ENCODE assay signal across 9 cellular contexts in the genomic region with DNA sequence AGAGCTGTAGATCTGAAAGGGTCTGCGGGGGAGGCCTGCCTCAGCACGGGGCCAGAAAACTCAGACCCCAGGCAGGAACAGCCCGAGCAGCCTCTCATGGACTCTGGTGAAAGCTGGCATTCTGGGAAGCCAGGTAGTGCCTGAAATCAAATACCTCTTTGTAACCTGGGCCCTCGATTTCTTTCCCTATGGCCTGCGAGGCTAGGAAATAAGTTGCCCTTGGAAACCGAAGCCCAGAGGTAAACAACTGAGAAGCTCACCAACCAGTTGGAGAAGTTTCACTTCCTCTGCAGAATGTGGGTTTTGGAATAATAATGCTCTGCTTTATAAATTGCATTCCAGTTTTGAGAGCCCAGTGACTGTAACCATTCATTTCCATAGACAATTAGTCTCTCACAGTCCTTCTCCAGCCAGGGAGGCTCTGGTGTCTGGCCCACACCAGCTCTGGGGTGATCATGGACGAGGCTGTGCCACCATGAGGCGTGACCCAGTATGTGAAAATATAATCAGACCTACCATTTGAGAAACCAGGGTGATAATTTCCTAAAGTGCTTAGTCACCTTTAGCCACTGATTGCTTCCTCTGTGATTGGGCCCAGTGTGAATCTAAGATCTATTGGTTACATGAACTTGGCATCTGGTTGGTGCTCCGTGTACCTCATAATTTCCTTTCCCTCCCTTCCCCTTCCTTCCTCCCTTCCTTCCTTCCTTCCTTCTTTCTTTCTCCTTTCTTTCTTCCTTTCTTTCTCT.
DNase-seq lines count a peak whose midpoint lies in the region; ATAC-seq and TF ChIP-seq lines count a peak whose summit lies in the region.
"Had no signal": no experiment of that assay in that cellular context is flagged by ENCODE, and none has a peak within 500 bp of the region (broad histone marks: within the 10 kb centered on the region; RNA-seq: fewer than 3 reads in every experiment).

No MANE protein-coding gene starts in this region.

- TF ChIP-seq POLR2A in IMR-90 (IDR thresholded peaks at IDR 0.05; ENCODE audit: low read depth, low read length) (no peak), body of pancreas (IDR thresholded peaks at IDR 0.05) (no peak)

- peak overlapping the region; percentile 37 for H4K5ac ChIP-seq in IMR-90 (ENCODE audit: low read depth, low read length)
- H4K5ac ChIP-seq in mesendoderm (ENCODE audit: low read length): no peak overlapping the region

- H3K56ac ChIP-seq in IMR-90 (ENCODE audit: extremely low read depth, insufficient read depth, low read length): peak overlapping the region; percentile 70; the same call in 1 of the 2 replicates
- peak overlapping the region; percentile 4 for H3K56ac ChIP-seq in mesendoderm (ENCODE audit: low read length)

- DNase-seq in AG10803 (ENCODE audit: low read depth): peak; percentile 50
- DNase-seq in IMR-90: no peak
- peak in 2 of 4 donors; percentile 19 to 58 for DNase-seq in body of pancreas
- DNase-seq in mesendoderm: peak; percentile 85
- DNase-seq in NCI-H1694 (lab: John Stamatoyannopoulos, UW): no peak
- no peak for DNase-seq in left colon
- no peak for DNase-seq in occipital lobe (lab: John Stamatoyannopoulos, UW)
- DNase-seq in DMS 273 (lab: John Stamatoyannopoulos, UW; ENCODE audit: unreplicated experiment): no peak
- DNase-seq: activated naive CD8-positive, alpha-beta T cell treated with anti-CD3 and anti-CD28 coated beads, Interleukin-2, amount 10 ng/mL, durations not matched to agents 7 days and 5 days had no signal

- H2AK5ac ChIP-seq in IMR-90 (ENCODE audit: low read depth, low read length) (peak overlapping the region; percentile 93), mesendoderm (ENCODE audit: low read length) (no peak overlapping the region)

- H3K79me1 ChIP-seq in IMR-90 (ENCODE audit: low read depth in 1 of 2, low read length in 2 of 2) (no peaks in the 10 kb centered on the region), mesendoderm (ENCODE audit: low read length) (no peaks in the 10 kb centered on the region)

- H3K18ac ChIP-seq in IMR-90 (ENCODE audit: low read depth, low read length) (peak overlapping the region; percentile 87), mesendoderm (ENCODE audit: low read length) (peak overlapping the region; percentile 99)

- H4K8ac ChIP-seq in IMR-90 (ENCODE audit: low read depth in 2 of 2, low read length in 2 of 2): peak overlapping the region; percentile 78 to 96
- no peak overlapping the region for H4K8ac ChIP-seq in mesendoderm (ENCODE audit: low read depth, low read length)

- BruUV-seq in IMR-90 (replicated peaks; lab: Mats Ljungman, UMichigan): no TSS peak

- H2BK5ac ChIP-seq in IMR-90 (ENCODE audit: low read depth, low read length, poor library complexity, severe bottlenecking) (peak overlapping the region; percentile 73), mesendoderm (ENCODE audit: low read length) (peak overlapping the region; percentile 68)

- H3K9ac ChIP-seq in IMR-90 (ENCODE audit: low read depth, low read length) (no peak overlapping the region), mesendoderm (ENCODE audit: low read length) (no peak overlapping the region)

- peak overlapping the region; percentile 97 for H2BK20ac ChIP-seq in IMR-90 (ENCODE audit: low read depth, low read length)

- no peaks in the 10 kb centered on the region for H4K20me1 ChIP-seq in IMR-90 (ENCODE audit: insufficient read depth, low read length)

- H3K4ac ChIP-seq in IMR-90 (ENCODE audit: low read depth, low read length): peak overlapping the region; percentile 96
- peak overlapping the region; percentile 74 for H3K4ac ChIP-seq in mesendoderm (ENCODE audit: low read depth, low read length)

- ATAC-seq in IMR-90 (ENCODE audit: low read depth) (0 out of 2 replicates have a peak, but pooled peaks have one; percentile 4), body of pancreas (peak; percentile 65), left colon (no peak)

- H3K4me2 ChIP-seq in IMR-90 (ENCODE audit: low read depth, low read length): no peak overlapping the region
- H3K4me2 ChIP-seq in mesendoderm (ENCODE audit: low read length): no peak overlapping the region

- H2AFZ ChIP-seq in IMR-90 (replicated peaks; ENCODE audit: low read length, poor library complexity): peak overlapping the region; percentile 84

- H3K9me1 ChIP-seq in IMR-90 (ENCODE audit: insufficient read depth, low read length): peaks cover 23% of the 10 kb centered on the region

- intact Hi-C loops in IMR-90 (cut with micrococcal nuclease): no loop called here
- intact Hi-C loops in body of pancreas (cut with DNase I): no loop called here
- intact Hi-C loops in left colon (cut with DNase I, micrococcal nuclease): no loop called here

- H2BK15ac ChIP-seq in IMR-90 (ENCODE audit: low read depth, low read length): peak overlapping the region; percentile 96; the same call in 2 of the 3 replicates
- H2BK15ac ChIP-seq in mesendoderm (replicated peaks; ENCODE audit: low read depth): peak overlapping the region; percentile 23

- no peak overlapping the region for H3K4me3 ChIP-seq in AG10803 (ENCODE audit: low read length)
- no peak overlapping the region for H3K4me3 ChIP-seq in IMR-90 (ENCODE audit: insufficient read depth, low read depth, low read length)
- no peak overlapping the region for H3K4me3 ChIP-seq in body of pancreas
- no peak overlapping the region for H3K4me3 ChIP-seq in mesendoderm (ENCODE audit: low read length)

- peak overlapping the region; percentile 84 for H3K14ac ChIP-seq in IMR-90 (replicated peaks; ENCODE audit: low read depth, low read length)

- 96% methylated on average over 3 of the region's 9 CpGs; no CpG with 5 or more reads in 1 of the 2 experiments for WGBS in IMR-90 (ENCODE audit: extremely low coverage in 2 of 2, insufficient read length in 1 of 2), 2 experiments
- 62 to 63% methylated on average over 9 of the region's 9 CpGs for WGBS in body of pancreas, 2 donors
- no CpG with 5 or more reads among the region's 9 CpGs for WGBS in mesendoderm (ENCODE audit: extremely low coverage, insufficient coverage, low lambda C conversion rate)

- CTCF ChIA-PET in IMR-90 (lab: Yijun Ruan, JAX): interaction anchor here (0.7 kb wide), 1 partner anchor 35 kb away, joined by 3 read pairs; no protein-coding TSS in a partner anchor

- H3K27me3 ChIP-seq in IMR-90 (ENCODE audit: control insufficient read depth, insufficient read depth, low read length) (no peaks in the 10 kb centered on the region), body of pancreas (no peaks in the 10 kb centered on the region), mesendoderm (ENCODE audit: insufficient read depth, low read length, poor library complexity) (no peaks in the 10 kb centered on the region)

- H4K91ac ChIP-seq in IMR-90 (ENCODE audit: insufficient read depth, low read depth, low read length): peak overlapping the region; percentile 92

- H3K9me3 ChIP-seq in IMR-90 (ENCODE audit: control insufficient read depth, insufficient read depth, low read length) (no peaks in the 10 kb centered on the region), body of pancreas (no peaks in the 10 kb centered on the region)

- no peaks in the 10 kb centered on the region for H3K36me3 ChIP-seq in IMR-90 (ENCODE audit: control insufficient read depth, insufficient read depth, low read length)
- H3K36me3 ChIP-seq in body of pancreas (replicated peaks in 1 of 2; ENCODE audit: insufficient read depth in 1 of 2, low read depth in 2 of 2): no peaks in the 10 kb centered on the region
- H3K36me3 ChIP-seq in mesendoderm (ENCODE audit: control insufficient read depth, insufficient read depth, low read length): no peaks in the 10 kb centered on the region

- TF ChIP-seq CTCF in AG10803 (conservative IDR thresholded peaks at IDR 0.05; ENCODE audit: low read length): no peak
- TF ChIP-seq CTCF in IMR-90 (conservative IDR thresholded peaks at IDR 0.05; ENCODE audit: low read depth, low read length): no peak
- no peak for TF ChIP-seq CTCF in body of pancreas (IDR thresholded peaks at IDR 0.05)

- H2AK9ac ChIP-seq in IMR-90 (replicated peaks; ENCODE audit: low read depth, low read length, poor library complexity): peak overlapping the region; percentile 91

- no peaks in the 10 kb centered on the region for H3K79me2 ChIP-seq in mesendoderm (ENCODE audit: control insufficient read depth, insufficient read depth, low read length)

- H3K27ac ChIP-seq in IMR-90 (ENCODE audit: insufficient read depth, low read length) (peak overlapping the region; percentile 60), body of pancreas (peak overlapping the region in 3 of 4 donors; percentile 57 to 78 (median 63)), mesendoderm (ENCODE audit: low read depth, low read length) (peak overlapping the region; percentile 90)

- H3K23ac ChIP-seq in IMR-90 (ENCODE audit: low read depth, low read length) (peak overlapping the region; percentile 90), mesendoderm (ENCODE audit: low read length) (no peak overlapping the region)

- in situ Hi-C loops in IMR-90 (cut with MboI; ENCODE audit: low sequenced_read_pairs): no loop called here

- H2BK120ac ChIP-seq in IMR-90 (ENCODE audit: low read depth, low read length) (peak overlapping the region; percentile 98), mesendoderm (ENCODE audit: low read depth, low read length) (peak overlapping the region; percentile 94)

- H3K4me1 ChIP-seq in IMR-90 (ENCODE audit: control insufficient read depth, insufficient read depth, low read length) (peaks cover 27% of the 10 kb centered on the region), body of pancreas (peaks cover 33% of the 10 kb centered on the region), mesendoderm (ENCODE audit: control insufficient read depth, low read depth, low read length) (peaks cover 26% of the 10 kb centered on the region)

- POLR2A ChIA-PET in IMR-90 (lab: Charles Lee; ENCODE audit: unreplicated experiment): no interaction called here

- dilution Hi-C loops in IMR-90 (cut with HindIII; ENCODE audit: low sequenced_read_pairs, unreplicated experiment): no loop called here

- no peak for TF ChIP-seq RAD21 in IMR-90 (IDR thresholded peaks at IDR 0.05; ENCODE audit: low read length)

TF ChIP-seq in IMR-90, 13 proteins besides CTCF, POLR2A, EP300 and RAD21:
- TF ChIP-seq NFE2L2 (IDR thresholded peaks at IDR 0.05; ENCODE audit: low read depth, low read length) (peak; percentile 46; the same call in 1 of the 2 replicates), MAZ (IDR thresholded peaks at IDR 0.05; ENCODE audit: borderline replicate concordance, low read depth, low read length) (no peak)

Comparison
In these comparisons a context has a peak if more than half of its experiments do, and no peak if none do; other contexts are left out.
1. DNase-seq: peak in AG10803 (single experiment) and mesendoderm (single experiment); none in IMR-90 (single experiment), NCI-H1694 (single experiment), left colon (0 of 2), occipital lobe (single experiment) and DMS 273 (single experiment).
2. Peak in every context shown above with its lines, with median percentiles within 50 percentile points of each other: H3K27ac ChIP-seq.